ENCODE assay signal across 1 cellular context in the genomic region with DNA sequence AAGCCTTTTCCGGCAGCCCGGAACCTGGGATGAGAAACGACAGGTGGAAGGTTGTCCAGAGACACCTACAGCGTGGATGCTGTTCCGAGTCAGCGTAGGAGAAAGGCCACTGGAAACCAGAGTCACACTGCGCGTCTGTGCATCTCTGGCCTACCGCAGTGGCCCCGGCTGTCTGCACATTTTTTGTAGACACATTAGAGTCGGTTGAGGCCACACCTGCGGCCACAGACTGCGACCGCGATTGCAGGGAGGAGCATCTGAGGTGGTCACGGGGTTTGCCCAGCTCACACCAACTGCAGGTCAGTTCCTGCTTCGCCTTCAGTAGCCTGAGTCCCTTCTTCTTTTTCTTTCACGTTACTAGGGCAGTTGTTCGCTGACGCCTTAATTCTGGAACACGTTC.
TF ChIP-seq lines count a peak whose summit lies in the region.

No MANE protein-coding gene starts in this region.

TF ChIP-seq in IMR-90, 13 proteins besides CTCF, POLR2A, EP300 and RAD21:
- TF ChIP-seq, protein P1, sequence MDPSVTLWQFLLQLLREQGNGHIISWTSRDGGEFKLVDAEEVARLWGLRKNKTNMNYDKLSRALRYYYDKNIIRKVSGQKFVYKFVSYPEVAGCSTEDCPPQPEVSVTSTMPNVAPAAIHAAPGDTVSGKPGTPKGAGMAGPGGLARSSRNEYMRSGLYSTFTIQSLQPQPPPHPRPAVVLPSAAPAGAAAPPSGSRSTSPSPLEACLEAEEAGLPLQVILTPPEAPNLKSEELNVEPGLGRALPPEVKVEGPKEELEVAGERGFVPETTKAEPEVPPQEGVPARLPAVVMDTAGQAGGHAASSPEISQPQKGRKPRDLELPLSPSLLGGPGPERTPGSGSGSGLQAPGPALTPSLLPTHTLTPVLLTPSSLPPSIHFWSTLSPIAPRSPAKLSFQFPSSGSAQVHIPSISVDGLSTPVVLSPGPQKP (IDR thresholded peaks at IDR 0.05; ENCODE audit: borderline replicate concordance, low read depth, low read length), result no peak
- TF ChIP-seq NFE2L2 (IDR thresholded peaks at IDR 0.05; ENCODE audit: low read depth, low read length) (no peak), MXI1 (IDR thresholded peaks at IDR 0.05; ENCODE audit: borderline replicate concordance, low read depth, low read length) (no peak), RFX5 (IDR thresholded peaks at IDR 0.05; ENCODE audit: low read depth, low read length) (no peak)
